1 cellular context compared by ENCODE assay signal in genomic region chr5:32471784-32472183, GRCh38.
TF ChIP-seq lines count a peak whose summit lies in the region.

No MANE protein-coding gene starts in this region.

TF ChIP-seq in GM23338, 12 proteins besides CTCF, POLR2A, EP300 and RAD21 (continued from another document):
- TF ChIP-seq ZNF462 (CRISPR knock-in tag; IDR thresholded peaks at IDR 0.05) (no peak), ZNF331 (CRISPR knock-in tag; IDR thresholded peaks at IDR 0.05; ENCODE audit: low read depth) (no peak), EZH2phosphoT487 (IDR thresholded peaks at IDR 0.05; ENCODE audit: unreplicated experiment) (no peak), STAT1 (IDR thresholded peaks at IDR 0.05; ENCODE audit: unreplicated experiment) (no peak), REST (IDR thresholded peaks at IDR 0.05; ENCODE audit: unreplicated experiment) (no peak), CREB1 (CRISPR knock-in tag; IDR thresholded peaks at IDR 0.05; ENCODE audit: low read depth) (no peak), ZNF114 (CRISPR knock-in tag; IDR thresholded peaks at IDR 0.05) (no peak), ETS1 (IDR thresholded peaks at IDR 0.05) (no peak), POLR2AphosphoS5 (IDR thresholded peaks at IDR 0.05; ENCODE audit: low read depth) (no peak), NANOG (IDR thresholded peaks at IDR 0.05; ENCODE audit: borderline replicate concordance) (no peak), JUNB (IDR thresholded peaks at IDR 0.05; ENCODE audit: unreplicated experiment) (no peak)
